Comparison of ENCODE assay signal across 1 cellular context in genomic region chr10:30114871-30115270, GRCh38.
TF ChIP-seq lines count a peak whose summit lies in the region.

No MANE protein-coding gene starts in this region.

TF ChIP-seq in IMR-90, 13 proteins besides CTCF, POLR2A, EP300 and RAD21 (continued from another document):
- TF ChIP-seq ELK1 (IDR thresholded peaks at IDR 0.05; ENCODE audit: borderline replicate concordance, low read depth, low read length) (no peak), RFX5 (IDR thresholded peaks at IDR 0.05; ENCODE audit: low read depth, low read length) (no peak), CHD1 (IDR thresholded peaks at IDR 0.05; ENCODE audit: low read depth, low read length) (no peak), RCOR1 (IDR thresholded peaks at IDR 0.05; ENCODE audit: insufficient replicate concordance, low read length) (no peak), MXI1 (IDR thresholded peaks at IDR 0.05; ENCODE audit: borderline replicate concordance, low read depth, low read length) (no peak), NFE2L2 (IDR thresholded peaks at IDR 0.05; ENCODE audit: low read depth, low read length) (no peak), FOS (IDR thresholded peaks at IDR 0.05; ENCODE audit: low read depth, low read length) (no peak), SMC3 (IDR thresholded peaks at IDR 0.05; ENCODE audit: low read depth, low read length) (no peak), MAZ (IDR thresholded peaks at IDR 0.05; ENCODE audit: borderline replicate concordance, low read depth, low read length) (no peak), CEBPB (IDR thresholded peaks at IDR 0.05; ENCODE audit: low read depth, low read length) (no peak), BHLHE40 (IDR thresholded peaks at IDR 0.05; ENCODE audit: low read depth, low read length) (peak; percentile 49; the same call in 1 of the 2 replicates)
